ENCODE assay signal across 34 cellular contexts in the genomic region with DNA sequence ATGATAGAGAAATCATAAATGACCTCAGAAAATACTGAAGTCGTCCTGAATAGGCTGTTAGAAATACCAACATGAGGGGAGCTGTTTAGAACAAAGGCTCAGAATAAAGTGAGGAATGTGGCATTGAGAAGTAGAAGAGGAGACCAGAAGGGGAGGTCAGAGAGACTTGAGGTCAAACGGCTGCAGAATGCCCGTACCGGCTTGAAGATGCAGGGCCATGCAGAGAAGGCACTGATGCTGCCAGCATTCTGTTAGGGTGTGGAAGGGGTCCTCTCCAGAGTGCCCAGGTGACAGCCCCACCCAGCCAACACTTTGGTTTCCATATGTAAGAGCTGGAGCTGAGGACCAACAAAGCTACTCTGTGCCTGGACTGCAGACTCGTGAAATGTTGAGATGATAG.
"Had no signal": no experiment of that assay in that cellular context is flagged by ENCODE, and none has a peak within 500 bp of the region (broad histone marks: within the 10 kb centered on the region; RNA-seq: fewer than 3 reads in every experiment).

No MANE protein-coding gene starts in this region.

- H3K27ac ChIP-seq: KMS-11 had no signal

- H3K36me3 ChIP-seq: MG63 had no signal

- DNase-seq: Karpas-422, Kasumi-1, MG63, MM.1S, MV-4-11, NCI-H1048, NCI-H1092, NCI-H1092 treated with DMSO at 0.1 percent for 48 hours, NCI-H1105, NCI-H1105 treated with DMSO at 0.1 percent for 48 hours, NCI-H1417, NCI-H1417 treated with DMSO at 0.1 percent for 48 hours, NCI-H1436, NCI-H1436 treated with DMSO at 0.1 percent for 48 hours, NCI-H146, NCI-H1694, NCI-H1694 treated with DMSO at 0.1 percent for 48 hours, NCI-H187, NCI-H187 treated with DMSO at 0.1 percent for 48 hours, NCI-H1930, NCI-H2029, NCI-H2029 treated with DMSO at 0.1 percent for 48 hours, NCI-H2081, NCI-H2081 treated with DMSO at 0.1 percent for 48 hours, NCI-H2107, NCI-H2171, NCI-H2171 treated with DMSO at 0.1 percent for 48 hours, NCI-H2227 treated with DMSO at 0.1 percent for 48 hours, NCI-H226, NCI-H345, NCI-H446, NCI-H446 treated with DMSO at 0.1 percent for 48 hours, NCI-H510A had no signal

- H3K27me3 ChIP-seq: MG63 had no signal

- H3K9me3 ChIP-seq: MG63 had no signal

- H3K4me3 ChIP-seq: MG63 had no signal
